In genomic region chr13:108575430-108575829, GRCh38 we compare ENCODE assay signal across 35 cellular contexts. TPM values are rescaled to one million over a fixed set of nuclear protein-coding genes. Genes with fewer than 3 reads are reported as not detected.
"Had no signal": no experiment of that assay in that cellular context is flagged by ENCODE, and none has a peak within 500 bp of the region (broad histone marks: within the 10 kb centered on the region; RNA-seq: fewer than 3 reads in every experiment).

No MANE protein-coding gene starts in this region.

- H3K36me3 Mint-ChIP-seq: activated naive CD8-positive, alpha-beta T cell treated with anti-CD3 and anti-CD28 coated beads for 36 hours; naive thymus-derived CD8-positive, alpha-beta T cell; stimulated activated effector memory CD8-positive, alpha-beta T cell treated with anti-CD3 and anti-CD28 coated beads, Interleukin-12 subunit alpha, Interleukin-12 subunit beta, amount 100 ng/mL, for 72 hours; type B pancreatic cell had no signal

- H3K27ac Mint-ChIP-seq: activated B cell treated with CpG ODN at 0.5 μM for 24 hours; activated naive CD8-positive, alpha-beta T cell treated with anti-CD3 and anti-CD28 coated beads for 36 hours; activated T-cell treated with anti-CD3 and anti-CD28 coated beads, Interleukin-2, amount 50 U/mL, for 72 hours; naive thymus-derived CD8-positive, alpha-beta T cell; stimulated activated effector memory CD8-positive, alpha-beta T cell treated with anti-CD3 and anti-CD28 coated beads, Interleukin-12 subunit alpha, Interleukin-12 subunit beta, amount 100 ng/mL, for 72 hours; stimulated activated naive CD8-positive, alpha-beta T cell treated with anti-CD3 and anti-CD28 coated beads, Interleukin-15, Interleukin-2, amounts not matched to agents 100 ng/mL and 50 ng/mL, for 24 hours; type B pancreatic cell had no signal

- DNase-seq: activated B cell treated with CpG ODN at 0.5 μM for 24 hours; activated CD4-positive, alpha-beta T cell treated with anti-CD3 and anti-CD28 coated beads for 4 hours; activated CD4-positive, alpha-beta T cell treated with anti-CD3 and anti-CD28 coated beads, Interleukin-2, amount 50 U/mL, for 4 hours; activated naive CD4-positive, alpha-beta T cell; activated naive CD8-positive, alpha-beta T cell treated with anti-CD3 and anti-CD28 coated beads for 36 hours; activated T-cell treated with anti-CD3 and anti-CD28 coated beads for 4 hours; activated T-cell treated with anti-CD3 and anti-CD28 coated beads, Interleukin-2, amount 50 U/mL, for 72 hours; adrenal gland; aorta; body of pancreas; cerebellar nuclear complex; colonic mucosa; effector CD8-positive, alpha-beta T cell; esophagus squamous epithelium; foreskin melanocyte; heart right ventricle; lower lobe of right lung; mesenchymal stem cell; naive thymus-derived CD8-positive, alpha-beta T cell; nucleus accumbens; pancreas; retina; stimulated activated CD4-positive, alpha-beta T cell treated with anti-CD3 and anti-CD28 coated beads, Interleukin-12 subunit alpha, Interleukin-12 subunit beta, amount 100 ng/mL, for 4 hours; stimulated activated CD4-positive, alpha-beta T cell treated with anti-CD3 and anti-CD28 coated beads, Interleukin-4, amount 100 ng/mL, for 24 hours; substantia nigra; uterus had no signal

- H3K4me1 ChIP-seq: adrenal gland, body of pancreas, colonic mucosa, esophagus squamous epithelium, heart right ventricle, lower lobe of right lung, pancreas, prostate gland, uterus had no signal

- H3K36me3 ChIP-seq: adrenal gland, colonic mucosa, esophagus squamous epithelium, heart right ventricle, lower lobe of right lung, pancreas, prostate gland, uterus had no signal

- H3K4me3 Mint-ChIP-seq: activated B cell treated with CpG ODN at 0.5 μM for 24 hours; activated naive CD8-positive, alpha-beta T cell treated with anti-CD3 and anti-CD28 coated beads for 36 hours; activated T-cell treated with anti-CD3 and anti-CD28 coated beads, Interleukin-2, amount 50 U/mL, for 72 hours; naive thymus-derived CD8-positive, alpha-beta T cell; neural crest cell; stimulated activated effector memory CD8-positive, alpha-beta T cell treated with anti-CD3 and anti-CD28 coated beads, Interleukin-12 subunit alpha, Interleukin-12 subunit beta, amount 100 ng/mL, for 72 hours; stimulated activated naive CD8-positive, alpha-beta T cell treated with anti-CD3 and anti-CD28 coated beads, Interleukin-15, Interleukin-2, amounts not matched to agents 100 ng/mL and 50 ng/mL, for 24 hours; type B pancreatic cell had no signal

- ATAC-seq: body of pancreas; heart right ventricle; naive thymus-derived CD8-positive, alpha-beta T cell; pancreas; sciatic nerve had no signal

- H3K9me3 ChIP-seq: adrenal gland, body of pancreas, colonic mucosa, esophagus squamous epithelium, heart right ventricle, lower lobe of right lung, pancreas, prostate gland, uterus had no signal

- H3K27me3 ChIP-seq: adrenal gland, body of pancreas, colonic mucosa, esophagus squamous epithelium, heart right ventricle, pancreas, uterus had no signal

- H3K9me3 Mint-ChIP-seq: activated B cell treated with CpG ODN at 0.5 μM for 24 hours; activated naive CD8-positive, alpha-beta T cell treated with anti-CD3 and anti-CD28 coated beads for 36 hours; activated T-cell treated with anti-CD3 and anti-CD28 coated beads, Interleukin-2, amount 50 U/mL, for 72 hours; naive thymus-derived CD8-positive, alpha-beta T cell; neural crest cell; stimulated activated effector memory CD8-positive, alpha-beta T cell treated with anti-CD3 and anti-CD28 coated beads, Interleukin-12 subunit alpha, Interleukin-12 subunit beta, amount 100 ng/mL, for 72 hours; stimulated activated naive CD8-positive, alpha-beta T cell treated with anti-CD3 and anti-CD28 coated beads, Interleukin-15, Interleukin-2, amounts not matched to agents 100 ng/mL and 50 ng/mL, for 24 hours; type B pancreatic cell had no signal

- H3K27ac ChIP-seq: adrenal gland, body of pancreas, colonic mucosa, epithelial cell of prostate, esophagus squamous epithelium, heart right ventricle, lower lobe of right lung, pancreas, prostate gland, skin epidermis, uterus had no signal

- H3K4me3 ChIP-seq: adrenal gland, body of pancreas, colonic mucosa, esophagus squamous epithelium, heart right ventricle, lower lobe of right lung, pancreas, prostate gland, skin epidermis, uterus had no signal

- H3K27me3 Mint-ChIP-seq: activated B cell treated with CpG ODN at 0.5 μM for 24 hours; activated naive CD8-positive, alpha-beta T cell treated with anti-CD3 and anti-CD28 coated beads for 36 hours; type B pancreatic cell had no signal

- H3K4me1 Mint-ChIP-seq: activated B cell treated with CpG ODN at 0.5 μM for 24 hours; activated naive CD8-positive, alpha-beta T cell treated with anti-CD3 and anti-CD28 coated beads for 36 hours; naive thymus-derived CD8-positive, alpha-beta T cell; neural crest cell; stimulated activated effector memory CD8-positive, alpha-beta T cell treated with anti-CD3 and anti-CD28 coated beads, Interleukin-12 subunit alpha, Interleukin-12 subunit beta, amount 100 ng/mL, for 72 hours had no signal

RNA-seq across cellular contexts. Expression of gene MYO16, which starts 54.0 kb away (rescaled TPM):
- total RNA-seq: activated B cell treated with CpG ODN at 0.5 μM for 24 hours; activated naive CD8-positive, alpha-beta T cell treated with anti-CD3 and anti-CD28 coated beads for 36 hours; activated T-cell treated with anti-CD3 and anti-CD28 coated beads, Interleukin-2, amount 50 U/mL, for 72 hours; dermis microvascular lymphatic vessel endothelial cell; naive thymus-derived CD8-positive, alpha-beta T cell had no signal
